In the genomic region with DNA sequence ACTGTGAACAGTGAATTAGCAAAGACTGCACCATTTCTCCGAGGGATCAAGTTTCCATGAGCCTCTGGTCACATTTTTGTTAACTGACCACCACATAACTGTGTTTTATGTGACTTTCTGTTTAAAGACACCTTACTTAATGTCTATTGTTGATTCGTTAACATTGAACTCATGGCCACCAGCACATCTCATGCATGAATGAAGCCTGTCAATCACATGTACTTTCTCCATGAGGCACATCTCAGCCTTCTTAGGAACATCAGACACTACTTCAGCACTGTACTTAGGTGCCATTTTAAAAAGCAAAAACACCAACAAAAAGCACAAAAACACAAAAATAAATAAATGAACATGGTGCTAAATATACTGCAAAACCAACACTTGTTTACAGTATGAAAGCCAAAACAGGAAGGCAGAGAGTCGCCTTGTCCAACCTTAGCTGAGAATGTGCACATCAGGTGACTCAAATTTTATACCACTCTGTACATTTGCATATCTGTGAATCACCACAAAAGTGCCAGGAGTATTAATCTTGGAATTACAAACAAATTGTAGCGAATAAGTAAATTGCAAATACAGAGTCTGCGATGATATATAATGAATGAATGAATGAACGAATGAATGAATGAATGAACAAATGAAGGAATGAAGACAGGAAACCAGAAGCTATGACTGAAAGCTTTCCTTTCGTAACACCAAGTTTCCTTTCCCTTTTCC, we compare ENCODE assay signal across 1 cellular context.
TF ChIP-seq lines count a peak whose summit lies in the region.

No MANE protein-coding gene starts in this region.

TF ChIP-seq in GM12878, 131 proteins besides CTCF, POLR2A, EP300 and RAD21 (continues in another document):
- no peak for TF ChIP-seq PML (IDR thresholded peaks at IDR 0.05; ENCODE audit: low read length)
- TF ChIP-seq CREB1 (IDR thresholded peaks at IDR 0.05; ENCODE audit: low read depth), result no peak
- TF ChIP-seq RAD51 (IDR thresholded peaks at IDR 0.05), result no peak
- TF ChIP-seq, protein P1, sequence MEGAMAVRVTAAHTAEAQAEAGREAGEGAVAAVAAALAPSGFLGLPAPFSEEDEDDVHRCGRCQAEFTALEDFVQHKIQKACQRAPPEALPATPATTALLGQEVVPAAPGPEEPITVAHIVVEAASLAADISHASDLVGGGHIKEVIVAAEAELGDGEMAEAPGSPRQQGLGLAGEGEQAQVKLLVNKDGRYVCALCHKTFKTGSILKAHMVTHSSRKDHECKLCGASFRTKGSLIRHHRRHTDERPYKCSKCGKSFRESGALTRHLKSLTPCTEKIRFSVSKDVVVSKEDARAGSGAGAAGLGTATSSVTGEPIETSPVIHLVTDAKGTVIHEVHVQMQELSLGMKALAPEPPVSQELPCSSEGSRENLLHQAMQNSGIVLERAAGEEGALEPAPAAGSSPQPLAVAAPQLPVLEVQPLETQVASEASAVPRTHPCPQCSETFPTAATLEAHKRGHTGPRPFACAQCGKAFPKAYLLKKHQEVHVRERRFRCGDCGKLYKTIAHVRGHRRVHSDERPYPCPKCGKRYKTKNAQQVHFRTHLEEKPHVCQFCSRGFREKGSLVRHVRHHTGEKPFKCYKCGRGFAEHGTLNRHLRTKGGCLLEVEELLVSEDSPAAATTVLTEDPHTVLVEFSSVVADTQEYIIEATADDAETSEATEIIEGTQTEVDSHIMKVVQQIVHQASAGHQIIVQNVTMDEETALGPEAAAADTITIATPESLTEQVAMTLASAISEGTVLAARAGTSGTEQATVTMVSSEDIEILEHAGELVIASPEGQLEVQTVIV (IDR thresholded peaks at IDR 0.05; ENCODE audit: borderline replicate concordance, partially characterized antibody), result no peak
- no peak for TF ChIP-seq PAX8 (IDR thresholded peaks at IDR 0.05)
- no peak for TF ChIP-seq BACH1 (IDR thresholded peaks at IDR 0.05; ENCODE audit: borderline replicate concordance)
- peak; percentile 94 for TF ChIP-seq ZNF24 (IDR thresholded peaks at IDR 0.05)
- no peak for TF ChIP-seq PAX5 (IDR thresholded peaks at IDR 0.05; ENCODE audit: borderline replicate concordance, low read depth, low read length)
- no peak for TF ChIP-seq TBL1XR1 (IDR thresholded peaks at IDR 0.05; ENCODE audit: low read depth, low read length)
- TF ChIP-seq, protein P2, sequence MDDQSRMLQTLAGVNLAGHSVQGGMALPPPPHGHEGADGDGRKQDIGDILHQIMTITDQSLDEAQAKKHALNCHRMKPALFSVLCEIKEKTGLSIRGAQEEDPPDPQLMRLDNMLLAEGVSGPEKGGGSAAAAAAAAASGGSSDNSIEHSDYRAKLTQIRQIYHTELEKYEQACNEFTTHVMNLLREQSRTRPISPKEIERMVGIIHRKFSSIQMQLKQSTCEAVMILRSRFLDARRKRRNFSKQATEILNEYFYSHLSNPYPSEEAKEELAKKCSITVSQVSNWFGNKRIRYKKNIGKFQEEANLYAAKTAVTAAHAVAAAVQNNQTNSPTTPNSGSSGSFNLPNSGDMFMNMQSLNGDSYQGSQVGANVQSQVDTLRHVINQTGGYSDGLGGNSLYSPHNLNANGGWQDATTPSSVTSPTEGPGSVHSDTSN (IDR thresholded peaks at IDR 0.05; ENCODE audit: insufficient replicate concordance, low read depth, low read length), result peak; percentile 15
- TF ChIP-seq PKNOX1 (IDR thresholded peaks at IDR 0.05), result peak; percentile 67
- no peak for TF ChIP-seq ZNF687 (IDR thresholded peaks at IDR 0.05)
- no peak for TF ChIP-seq RELB (IDR thresholded peaks at IDR 0.05; ENCODE audit: low read depth)
- TF ChIP-seq IKZF2 (IDR thresholded peaks at IDR 0.05), result no peak
- TF ChIP-seq, protein P3, sequence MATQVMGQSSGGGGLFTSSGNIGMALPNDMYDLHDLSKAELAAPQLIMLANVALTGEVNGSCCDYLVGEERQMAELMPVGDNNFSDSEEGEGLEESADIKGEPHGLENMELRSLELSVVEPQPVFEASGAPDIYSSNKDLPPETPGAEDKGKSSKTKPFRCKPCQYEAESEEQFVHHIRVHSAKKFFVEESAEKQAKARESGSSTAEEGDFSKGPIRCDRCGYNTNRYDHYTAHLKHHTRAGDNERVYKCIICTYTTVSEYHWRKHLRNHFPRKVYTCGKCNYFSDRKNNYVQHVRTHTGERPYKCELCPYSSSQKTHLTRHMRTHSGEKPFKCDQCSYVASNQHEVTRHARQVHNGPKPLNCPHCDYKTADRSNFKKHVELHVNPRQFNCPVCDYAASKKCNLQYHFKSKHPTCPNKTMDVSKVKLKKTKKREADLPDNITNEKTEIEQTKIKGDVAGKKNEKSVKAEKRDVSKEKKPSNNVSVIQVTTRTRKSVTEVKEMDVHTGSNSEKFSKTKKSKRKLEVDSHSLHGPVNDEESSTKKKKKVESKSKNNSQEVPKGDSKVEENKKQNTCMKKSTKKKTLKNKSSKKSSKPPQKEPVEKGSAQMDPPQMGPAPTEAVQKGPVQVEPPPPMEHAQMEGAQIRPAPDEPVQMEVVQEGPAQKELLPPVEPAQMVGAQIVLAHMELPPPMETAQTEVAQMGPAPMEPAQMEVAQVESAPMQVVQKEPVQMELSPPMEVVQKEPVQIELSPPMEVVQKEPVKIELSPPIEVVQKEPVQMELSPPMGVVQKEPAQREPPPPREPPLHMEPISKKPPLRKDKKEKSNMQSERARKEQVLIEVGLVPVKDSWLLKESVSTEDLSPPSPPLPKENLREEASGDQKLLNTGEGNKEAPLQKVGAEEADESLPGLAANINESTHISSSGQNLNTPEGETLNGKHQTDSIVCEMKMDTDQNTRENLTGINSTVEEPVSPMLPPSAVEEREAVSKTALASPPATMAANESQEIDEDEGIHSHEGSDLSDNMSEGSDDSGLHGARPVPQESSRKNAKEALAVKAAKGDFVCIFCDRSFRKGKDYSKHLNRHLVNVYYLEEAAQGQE (IDR thresholded peaks at IDR 0.05; ENCODE audit: low read depth, low read length), result no peak
- no peak for TF ChIP-seq NKRF (conservative IDR thresholded peaks at IDR 0.05)
- no peak for TF ChIP-seq SREBF2 (IDR thresholded peaks at IDR 0.05; ENCODE audit: low read length)
- TF ChIP-seq ZBTB40 (IDR thresholded peaks at IDR 0.05; ENCODE audit: borderline replicate concordance), result no peak
- TF ChIP-seq, protein P4, sequence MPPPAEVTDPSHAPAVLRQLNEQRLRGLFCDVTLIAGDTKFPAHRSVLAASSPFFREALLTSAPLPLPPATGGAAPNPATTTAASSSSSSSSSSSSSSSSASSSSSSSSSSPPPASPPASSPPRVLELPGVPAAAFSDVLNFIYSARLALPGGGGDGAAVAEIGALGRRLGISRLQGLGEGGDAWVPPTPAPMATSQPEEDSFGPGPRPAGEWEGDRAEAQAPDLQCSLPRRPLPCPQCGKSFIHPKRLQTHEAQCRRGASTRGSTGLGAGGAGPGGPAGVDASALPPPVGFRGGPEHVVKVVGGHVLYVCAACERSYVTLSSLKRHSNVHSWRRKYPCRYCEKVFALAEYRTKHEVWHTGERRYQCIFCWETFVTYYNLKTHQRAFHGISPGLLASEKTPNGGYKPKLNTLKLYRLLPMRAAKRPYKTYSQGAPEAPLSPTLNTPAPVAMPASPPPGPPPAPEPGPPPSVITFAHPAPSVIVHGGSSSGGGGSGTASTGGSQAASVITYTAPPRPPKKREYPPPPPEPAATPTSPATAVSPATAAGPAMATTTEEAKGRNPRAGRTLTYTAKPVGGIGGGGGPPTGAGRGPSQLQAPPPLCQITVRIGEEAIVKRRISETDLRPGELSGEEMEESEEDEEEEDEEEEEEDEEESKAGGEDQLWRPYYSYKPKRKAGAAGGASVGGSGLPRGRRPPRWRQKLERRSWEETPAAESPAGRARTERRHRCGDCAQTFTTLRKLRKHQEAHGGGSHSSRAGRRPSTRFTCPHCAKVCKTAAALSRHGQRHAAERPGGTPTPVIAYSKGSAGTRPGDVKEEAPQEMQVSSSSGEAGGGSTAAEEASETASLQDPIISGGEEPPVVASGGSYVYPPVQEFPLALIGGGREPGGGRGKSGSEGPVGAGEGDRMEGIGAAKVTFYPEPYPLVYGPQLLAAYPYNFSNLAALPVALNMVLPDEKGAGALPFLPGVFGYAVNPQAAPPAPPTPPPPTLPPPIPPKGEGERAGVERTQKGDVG (CRISPR knock-in tag; IDR thresholded peaks at IDR 0.05), result no peak
